ENCODE assay signal across 11 cellular contexts in the genomic region with DNA sequence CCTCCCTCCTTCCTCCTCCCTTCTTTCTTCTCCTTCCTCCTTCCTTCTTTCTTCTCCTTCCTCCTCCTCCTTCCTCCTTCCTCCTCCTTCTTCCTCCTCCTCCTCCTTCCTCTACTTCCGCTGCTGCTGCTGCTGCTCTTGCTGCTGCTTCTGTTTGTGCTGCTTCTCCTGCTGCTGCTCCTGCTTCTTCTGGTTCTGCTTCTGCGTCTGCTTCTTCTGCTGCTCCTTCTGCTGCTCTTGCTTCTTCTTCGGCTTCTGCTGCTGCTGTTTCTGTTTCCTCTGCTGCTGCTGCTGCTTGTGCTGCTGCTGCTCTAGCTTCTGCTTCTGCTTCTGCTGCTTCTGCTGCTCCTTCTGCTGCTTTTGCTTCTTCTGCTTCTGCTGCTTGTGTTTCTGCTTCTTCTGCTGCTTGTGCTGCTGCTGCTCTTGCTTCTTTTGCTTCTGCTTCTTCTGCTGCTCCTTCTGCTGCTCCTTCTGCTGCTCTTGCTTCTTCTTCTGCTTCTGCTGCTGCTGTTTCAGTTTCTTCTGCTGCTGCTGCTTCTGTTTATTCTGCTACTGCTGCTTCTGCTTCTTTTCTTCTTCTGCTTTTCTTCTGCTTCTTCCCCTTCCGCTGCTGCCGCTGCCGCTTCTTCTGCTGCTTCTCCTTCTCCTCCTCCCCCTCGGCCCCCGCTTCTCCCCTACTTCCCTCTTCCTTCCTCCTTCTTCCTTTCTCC. TPM values are rescaled to one million over a fixed set of nuclear protein-coding genes. Genes with fewer than 3 reads are reported as not detected.
DNase-seq lines count a peak whose midpoint lies in the region; ATAC-seq, FAIRE-seq and TF ChIP-seq lines count a peak whose summit lies in the region.
"Had no signal": no experiment of that assay in that cellular context is flagged by ENCODE, and none has a peak within 500 bp of the region (broad histone marks: within the 10 kb centered on the region; RNA-seq: fewer than 3 reads in every experiment).

No MANE protein-coding gene starts in this region.

- no peaks in the 10 kb centered on the region for H3K27me3 ChIP-seq in breast epithelium
- H3K27me3 ChIP-seq: pancreas had no signal

- no peak for ATAC-seq in GM19023 (IDR thresholded peaks at IDR 0.05; ENCODE audit: unreplicated experiment)
- ATAC-seq: pancreas had no signal

- peak overlapping the region; percentile 96 for H3K4me2 ChIP-seq in OCI-LY7 (ENCODE audit: low read length)

- CTCF ChIA-PET in OCI-LY7 (lab: Charles Lee; ENCODE audit: unreplicated experiment): interaction anchor here (1.1 kb wide), 1 partner anchor 105 kb away, joined by 4 read pairs; no protein-coding TSS in a partner anchor

- peak overlapping the region; percentile 87 for H3K27ac ChIP-seq in OCI-LY7 (ENCODE audit: low read depth, low read length, poor library complexity, severe bottlenecking)
- peak overlapping the region; percentile 48 for H3K27ac ChIP-seq in caudate nucleus (ENCODE audit: low read depth, low read length)
- H3K27ac ChIP-seq in skin epidermis: peak overlapping the region in 14 of 21 experiments; percentile 5 to 84 (median 60)
- no peak overlapping the region for H3K27ac ChIP-seq in breast epithelium
- H3K27ac ChIP-seq: pancreas had no signal

- peaks cover 33% of the 10 kb centered on the region for H3K4me1 ChIP-seq in OCI-LY7 (ENCODE audit: insufficient read depth, low read length, poor library complexity, severe bottlenecking)
- no peaks in the 10 kb centered on the region for H3K4me1 ChIP-seq in breast epithelium
- H3K4me1 ChIP-seq: pancreas had no signal

- peaks cover 18% of the 10 kb centered on the region; the same call in 1 of the 2 replicates for H3K79me2 ChIP-seq in OCI-LY7 (ENCODE audit: insufficient read depth, low read depth, low read length)

- H3K4me3 ChIP-seq in OCI-LY7 (ENCODE audit: low read depth, low read length, poor library complexity, severe bottlenecking) (peak overlapping the region; percentile 67), skin epidermis (no peak overlapping the region), breast epithelium (peak overlapping the region in 1 of 3 donors; percentile 15)
- H3K4me3 ChIP-seq: pancreas had no signal

- POLR2A ChIA-PET in OCI-LY7 (lab: Charles Lee): interaction anchor here (0.7 to 1.5 kb wide), 7 partner anchors 9 to 391 kb away, joined by 3 to 6 read pairs (median 4); a partner anchor contains a TSS

- TF ChIP-seq CTCF in OCI-LY7 (conservative IDR thresholded peaks at IDR 0.05; ENCODE audit: low read length): no peak
- no peak for TF ChIP-seq CTCF in breast epithelium (IDR thresholded peaks at IDR 0.05)

- no peak for TF ChIP-seq POLR2A in GM12892 (IDR thresholded peaks at IDR 0.05; ENCODE audit: low read depth, low read length)
- TF ChIP-seq POLR2A in breast epithelium (IDR thresholded peaks at IDR 0.05): no peak

- peak; percentile 89 for FAIRE-seq in GM12892 (lab: Jason Lieb, UNC)
- FAIRE-seq: H54, pancreas had no signal

- intact Hi-C loops in OCI-LY7 (cut with micrococcal nuclease; ENCODE audit: unreplicated experiment) (no loop called here), breast epithelium (cut with DNase I; ENCODE audit: low total_unique reads) (no loop called here)

- H3K9me2 ChIP-seq in OCI-LY7 (ENCODE audit: insufficient read depth, low read length): no peaks in the 10 kb centered on the region

- H3K9me3 ChIP-seq in OCI-LY7 (ENCODE audit: low read length) (no peaks in the 10 kb centered on the region), breast epithelium (no peaks in the 10 kb centered on the region)
- H3K9me3 ChIP-seq: pancreas had no signal

- H2AFZ ChIP-seq in OCI-LY7 (ENCODE audit: low read length): peak overlapping the region; percentile 30; the same call in 1 of the 2 replicates

- DNase-seq in GM12892 (ENCODE audit: insufficient read length): no peak
- DNase-seq in OCI-LY7 (ENCODE audit: low spot score): peak; percentile 67
- peak in 23 of 61 donors; percentile 2 to 61 (median 24) for DNase-seq in caudate nucleus (lab: John Stamatoyannopoulos, UW)
- no peak for DNase-seq in breast epithelium (ENCODE audit: low spot score in 2 of 2)
- DNase-seq in inferior parietal cortex (ENCODE audit: extremely low spot score): no peak
- no peak for DNase-seq in NCI-H187 (lab: John Stamatoyannopoulos, UW)
- DNase-seq: NCI-H510A treated with DMSO at 0.1 percent for 48 hours, pancreas had no signal

- H3K36me3 ChIP-seq in OCI-LY7 (ENCODE audit: insufficient read depth, low read length): peaks cover 78% of the 10 kb centered on the region
- peaks cover 3% of the 10 kb centered on the region for H3K36me3 ChIP-seq in breast epithelium

- BruUV-seq in OCI-LY7 (replicated peaks; lab: Mats Ljungman, UMichigan): no TSS peak

- no peaks in the 10 kb centered on the region for H4K20me1 ChIP-seq in OCI-LY7 (ENCODE audit: insufficient read depth, low read length)

RNA-seq across cellular contexts. Expression of a gene that starts 8.6 kb away (rescaled TPM):
- 34.0 TPM for polyA plus RNA-seq in GM12892 (2012; ENCODE audit: missing spikeins)
- 42.2 and 61.9 TPM in 2 replicates for total RNA-seq in OCI-LY7 (2014; rRNA removed; shearing (Covaris generic))
- 76.0 and 82.4 TPM in 2 replicates for total RNA-seq in OCI-LY7 (2022)
- total RNA-seq in breast epithelium: 10 to 100 TPM; 79.2 to 82.9 (median 80.0) TPM

RNA-seq across cellular contexts. Expression of a gene that starts 12.5 kb away (rescaled TPM):
- polyA plus RNA-seq in GM12892 (2012; ENCODE audit: missing spikeins): 4.5 TPM
- total RNA-seq in OCI-LY7 (2014; rRNA removed; shearing (Covaris generic)): 1.1 and 2.2 TPM in 2 replicates
- total RNA-seq in OCI-LY7 (2022): 2.8 and 2.9 TPM in 2 replicates
- total RNA-seq in breast epithelium: 10 to 100 TPM in 2 of 3 donors, 1 to 10 TPM in 1; 5.8 to 17.3 (median 10.2) TPM

RNA-seq across cellular contexts. Expression of a gene that starts 59.1 kb away (rescaled TPM):
- 0.91 TPM for polyA plus RNA-seq in GM12892 (2012; ENCODE audit: missing spikeins)
- 0.88 and 1.4 TPM in 2 replicates for total RNA-seq in OCI-LY7 (2014; rRNA removed; shearing (Covaris generic))
- total RNA-seq in OCI-LY7 (2022) (0.77 and 1.3 TPM in 2 replicates), breast epithelium (1 to 10 TPM; 1.6 to 4.5 (median 1.8) TPM)

Comparison
In these comparisons a context has a peak if more than half of its experiments do, and no peak if none do; other contexts are left out.
1. H3K27ac ChIP-seq: peak in OCI-LY7 (single experiment), caudate nucleus (single experiment) and skin epidermis (14 of 21); none in breast epithelium (0 of 2).